ENCODE assay signal across 9 cellular contexts in the genomic region with DNA sequence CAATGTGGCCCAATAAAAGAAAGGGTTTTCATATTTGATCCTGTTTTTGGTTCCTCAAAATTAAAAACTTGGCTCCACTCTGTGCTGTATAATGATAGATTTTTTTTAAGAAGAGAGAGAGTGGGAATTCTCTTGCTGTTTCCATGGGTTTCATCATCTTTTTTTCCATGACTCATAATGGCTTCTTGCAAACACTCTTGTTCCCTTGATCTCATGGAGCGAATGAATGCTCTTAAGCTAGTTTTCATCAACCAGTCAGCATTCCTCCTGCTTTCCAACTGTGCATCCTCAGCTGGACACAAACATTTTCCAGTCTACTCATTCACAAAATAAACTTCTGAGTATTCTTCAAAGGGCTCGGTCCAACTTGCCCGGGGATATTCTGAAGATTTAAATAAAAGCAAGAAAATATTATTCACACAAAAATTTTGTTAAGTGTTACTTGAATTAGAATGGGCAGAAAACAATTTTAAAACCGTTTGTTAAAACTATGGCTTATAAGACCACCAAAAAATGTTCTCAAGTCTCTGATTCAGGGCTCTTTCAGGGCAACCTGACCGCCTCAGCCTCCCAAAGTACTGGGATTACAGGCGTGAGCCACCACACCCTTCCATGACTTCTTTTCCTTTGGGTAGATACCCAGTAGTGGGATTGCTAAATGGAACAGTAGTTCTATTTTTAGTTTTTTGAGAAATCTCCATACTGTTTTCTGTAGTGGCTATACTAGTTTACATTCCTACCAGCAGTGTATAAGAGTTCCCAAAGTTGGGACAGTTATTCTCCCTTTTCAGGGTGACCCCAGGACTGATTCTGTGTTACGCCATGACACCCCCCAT.
DNase-seq lines count a peak whose midpoint lies in the region; ATAC-seq, FAIRE-seq and TF ChIP-seq lines count a peak whose summit lies in the region.
"Had no signal": no experiment of that assay in that cellular context is flagged by ENCODE, and none has a peak within 500 bp of the region (broad histone marks: within the 10 kb centered on the region; RNA-seq: fewer than 3 reads in every experiment).

No MANE protein-coding gene starts in this region.

- H3K36me3 ChIP-seq in SJCRH30 (no peaks in the 10 kb centered on the region), pancreas (no peaks in the 10 kb centered on the region)

- H3K27ac ChIP-seq in SJCRH30 (0 out of 2 replicates have a peak overlapping the region, but pooled peaks have one; percentile 9), pancreas (peak overlapping the region in 1 of 4 donors; percentile 12)

- FAIRE-seq in pancreas (lab: Jason Lieb, UNC): no peak

- WGBS in pancreas, 2 donors: 87% methylated on average over 7 of the region's 7 CpGs

- intact Hi-C loops in pancreas (cut with DNase I): no loop called here

- H3K27me3 ChIP-seq in SJCRH30 (no peaks in the 10 kb centered on the region), pancreas (no peaks in the 10 kb centered on the region)

- TF ChIP-seq CTCF in fibroblast of mammary gland (conservative IDR thresholded peaks at IDR 0.05; ENCODE audit: control insufficient read depth, insufficient read depth, low read depth, low read length) (no peak), pancreas (IDR thresholded peaks at IDR 0.05) (no peak), GM20000 (IDR thresholded peaks at IDR 0.05; ENCODE audit: extremely low read depth, missing control alignments) (no peak)

- H3K4me3 ChIP-seq in SJCRH30 (no peak overlapping the region), fibroblast of mammary gland (ENCODE audit: control insufficient read depth, low read depth, low read length) (no peak overlapping the region), pancreas (no peak overlapping the region)

- DNase-seq in GM03348 (ENCODE audit: low spot score) (peak; percentile 75), SJCRH30 (peak in 1 of 2 experiments; percentile 20), fibroblast of mammary gland (ENCODE audit: low read depth) (peak; percentile 97), pancreas (no peak), Kasumi-1 (lab: John Stamatoyannopoulos, UW) (no peak), GM20000 (ENCODE audit: low spot score) (no peak)
- DNase-seq in activated CD4-positive, CD25-positive, alpha-beta regulatory T cell (lab: John Stamatoyannopoulos, UW): no peak
- DNase-seq: endodermal cell had no signal

- H3K4me1 ChIP-seq in SJCRH30: no peaks in the 10 kb centered on the region; the same call in 1 of the 2 replicates
- H3K4me1 ChIP-seq in pancreas: no peaks in the 10 kb centered on the region

- H3K9me3 ChIP-seq in SJCRH30 (replicated peaks) (no peaks in the 10 kb centered on the region), pancreas (no peaks in the 10 kb centered on the region)

- peak in 3 of 4 donors; percentile 22 to 66 (median 61) for ATAC-seq in pancreas
- ATAC-seq in GM21737 (IDR thresholded peaks at IDR 0.05; ENCODE audit: unreplicated experiment): no peak

Comparison
In these comparisons a context has a peak if more than half of its experiments do, and no peak if none do; other contexts are left out.
1. DNase-seq: peak in GM03348 (single experiment) and fibroblast of mammary gland (single experiment); none in pancreas (0 of 6), Kasumi-1 (0 of 2), activated CD4-positive, CD25-positive, alpha-beta regulatory T cell (0 of 4) and GM20000 (single experiment).